ENCODE assay signal across 28 cellular contexts in genomic region chr9:131814714-131815113, GRCh38.
DNase-seq lines count a peak whose midpoint lies in the region; ATAC-seq, FAIRE-seq and TF ChIP-seq lines count a peak whose summit lies in the region.
"Had no signal": no experiment of that assay in that cellular context is flagged by ENCODE, and none has a peak within 500 bp of the region (broad histone marks: within the 10 kb centered on the region; RNA-seq: fewer than 3 reads in every experiment).

No MANE protein-coding gene starts in this region.

- peak overlapping the region; percentile 49 for H3K18ac ChIP-seq in neuronal stem cell (ENCODE audit: low read length)

- no peak overlapping the region for H4K91ac ChIP-seq in neuronal stem cell (ENCODE audit: low read depth, low read length, poor library complexity)

- H3K79me2 ChIP-seq in K562 (ENCODE audit: control insufficient read depth, insufficient read depth, low read length) = no peaks in the 10 kb centered on the region

- H3K9me3 ChIP-seq in A549 = no peaks in the 10 kb centered on the region
- no peaks in the 10 kb centered on the region for H3K9me3 ChIP-seq in K562 (replicated peaks; ENCODE audit: control insufficient read depth, insufficient read depth, low read depth, low read length)
- no peaks in the 10 kb centered on the region for H3K9me3 ChIP-seq in neuronal stem cell (replicated peaks in 1 of 2; ENCODE audit: control insufficient read depth in 2 of 2, insufficient read depth in 1 of 2, low read depth in 1 of 2, low read length in 2 of 2)
- H3K9me3 ChIP-seq: BE2C, BLaER1 had no signal

- no peaks in the 10 kb centered on the region for H3K9me3 Mint-ChIP-seq in activated naive CD4-positive, alpha-beta T cell treated with anti-CD3 and anti-CD28 coated beads, Interleukin-2, amount 50 U/mL, for 72 hours
- H3K9me3 Mint-ChIP-seq in HFFc6 = no peaks in the 10 kb centered on the region
- H3K9me3 Mint-ChIP-seq: CD4-positive, alpha-beta memory T cell; CD4-positive, CD25-positive, alpha-beta regulatory T cell; CD8-positive, alpha-beta memory T cell had no signal

- no peaks in the 10 kb centered on the region for H3K9me1 ChIP-seq in K562 (ENCODE audit: control insufficient read depth, insufficient read depth, low read length)

- no peak overlapping the region for H3K4ac ChIP-seq in neuronal stem cell (ENCODE audit: low read length)

- BruUV-seq in K562 (replicated peaks; lab: Mats Ljungman, UMichigan) = no TSS peak

- no peak overlapping the region for H3K4me2 ChIP-seq in A549
- no peak overlapping the region for H3K4me2 ChIP-seq in K562 (ENCODE audit: insufficient read depth, low read length)
- no peak overlapping the region for H3K4me2 ChIP-seq in neuronal stem cell (ENCODE audit: insufficient read depth, low read length, poor library complexity, severe bottlenecking)
- H3K4me2 ChIP-seq: BLaER1 had no signal

- H3K4me1 ChIP-seq in A549 (0 out of 3 replicates have a peak, but pooled peaks cover 10% of the 10 kb centered on the region), K562 (replicated peaks in 1 of 2; ENCODE audit: control insufficient read depth in 2 of 2, insufficient read depth in 2 of 2, low read length in 2 of 2) (no peaks in the 10 kb centered on the region; a peak in 1 of 5 replicates), neuronal stem cell (ENCODE audit: control insufficient read depth in 2 of 2, insufficient read depth in 1 of 2, low read depth in 1 of 2, low read length in 2 of 2) (peaks cover 0 to 3% of the 10 kb centered on the region in 2 donors)
- H3K4me1 ChIP-seq: BLaER1 had no signal

- CTCF ChIA-PET in A549 (lab: Yijun Ruan, JAX) (no interaction called here), K562 (lab: Yijun Ruan, JAX; ENCODE audit: low intra/inter-chr PET ratio) (no interaction called here)

- no peak overlapping the region for H2AK5ac ChIP-seq in neuronal stem cell (ENCODE audit: low read depth, low read length)

- ATAC-seq in A549 = no peak
- ATAC-seq in K562 = no peak
- ATAC-seq in activated naive CD4-positive, alpha-beta T cell treated with anti-CD3 and anti-CD28 coated beads, Interleukin-2, amount 50 U/mL, for 72 hours = no peak
- ATAC-seq in GM18505 (IDR thresholded peaks at IDR 0.05; ENCODE audit: unreplicated experiment) = no peak
- ATAC-seq: GM12878 had no signal

- TF ChIP-seq RAD21 in A549 (conservative IDR thresholded peaks at IDR 0.05 in 1 of 2, IDR thresholded peaks at IDR 0.05 in 1 of 2) (no peak), K562 (CRISPR knock-in tag; conservative IDR thresholded peaks at IDR 0.05 in 1 of 2, IDR thresholded peaks at IDR 0.05 in 1 of 2) (no peak)

- peaks cover 40 to 82% of the 10 kb centered on the region in 2 experiments for H3K27me3 ChIP-seq in K562 (ENCODE audit: control insufficient read depth in 2 of 2, insufficient read depth in 2 of 2, low read length in 2 of 2)
- peaks cover 0 to 39% (median 0%) of the 10 kb centered on the region in 3 experiments for H3K27me3 ChIP-seq in neuronal stem cell (ENCODE audit: control insufficient read depth in 3 of 3, insufficient read depth in 3 of 3, low read depth in 1 of 3, low read length in 3 of 3)
- H3K27me3 ChIP-seq: BE2C, BLaER1 had no signal

- no peaks in the 10 kb centered on the region for H3K36me3 Mint-ChIP-seq in activated naive CD4-positive, alpha-beta T cell treated with anti-CD3 and anti-CD28 coated beads, Interleukin-2, amount 50 U/mL, for 72 hours
- no peaks in the 10 kb centered on the region for H3K36me3 Mint-ChIP-seq in HFFc6 (ENCODE audit: low read depth)
- H3K36me3 Mint-ChIP-seq: CD14-positive monocyte; CD4-positive, alpha-beta memory T cell; CD4-positive, CD25-positive, alpha-beta regulatory T cell; CD8-positive, alpha-beta memory T cell had no signal

- DNase-seq in A549 (ENCODE audit: low read depth in 1 of 2, low spot score in 1 of 2) (no peak), K562 (ENCODE audit: extremely low read depth in 1 of 4, low spot score in 3 of 4) (no peak), neuronal stem cell (ENCODE audit: low spot score) (no peak), posterior vena cava (ENCODE audit: low spot score) (peak; percentile 7), HFFc6 (no peak)
- DNase-seq in activated naive CD4-positive, alpha-beta T cell treated with anti-CD3 and anti-CD28 coated beads, Interleukin-2, amount 50 U/mL, for 72 hours (ENCODE audit: low spot score in 2 of 2) = no peak
- DNase-seq in stimulated activated CD4-positive, alpha-beta T cell treated with anti-CD3 and anti-CD28 coated beads, Interleukin-2, amount 100 ng/mL, for 48 hours = no peak
- DNase-seq: ACHN; BE2C; C1 segment of cervical spinal cord; CD4-positive, alpha-beta memory T cell; CD4-positive, CD25-positive, alpha-beta regulatory T cell; CD8-positive, alpha-beta memory T cell; COR-L47; DMS 273 treated with DMSO at 0.1 percent for 48 hours; DMS153; DMS53; DMS79; DND-41; EL; GDM1 had no signal

- H3K4me3 Mint-ChIP-seq in HFFc6 = no peak overlapping the region
- H3K4me3 Mint-ChIP-seq: CD14-positive monocyte; CD4-positive, alpha-beta memory T cell; CD8-positive, alpha-beta memory T cell had no signal

- H3K36me3 ChIP-seq in K562 (ENCODE audit: control insufficient read depth, insufficient read depth, low read length) = no peaks in the 10 kb centered on the region
- no peaks in the 10 kb centered on the region for H3K36me3 ChIP-seq in neuronal stem cell (replicated peaks in 1 of 2; ENCODE audit: control insufficient read depth in 2 of 2, insufficient read depth in 2 of 2, low read length in 2 of 2)
- H3K36me3 ChIP-seq: BE2C, BLaER1 had no signal

- H2AFZ ChIP-seq in K562 (ENCODE audit: low read depth, low read length) = no peak overlapping the region
- H2AFZ ChIP-seq in neuronal stem cell (ENCODE audit: low read length) = no peak overlapping the region

- 83% methylated on average over 5 of the region's 6 CpGs for WGBS in A549 (ENCODE audit: missing lambda C conversion rate)
- 6% methylated on average over 6 of the region's 6 CpGs for WGBS in K562 (ENCODE audit: insufficient coverage, low coverage, missing lambda C conversion rate)
- no CpG with 5 or more reads among the region's 6 CpGs for WGBS in neuronal stem cell (ENCODE audit: extremely low coverage in 2 of 2, insufficient read length in 2 of 2, insufficient replicate concordance in 1 of 2), 2 donors

- H2BK5ac ChIP-seq in neuronal stem cell (ENCODE audit: low read length) = no peak overlapping the region

- H3K27ac ChIP-seq in A549 (no peak overlapping the region), K562 (ENCODE audit: extremely low read depth, low read depth, low read length) (no peak overlapping the region), neuronal stem cell (replicated peaks; ENCODE audit: low read length) (no peak overlapping the region)
- H3K27ac ChIP-seq: 22Rv1, BLaER1 had no signal

- no peak for FAIRE-seq in A549 (lab: Jason Lieb, UNC)
- no peak for FAIRE-seq in K562 (lab: Jason Lieb, UNC)
- FAIRE-seq: GM12878, GM12892, GM19239 had no signal

- H3K27ac Mint-ChIP-seq in activated naive CD4-positive, alpha-beta T cell treated with anti-CD3 and anti-CD28 coated beads, Interleukin-2, amount 50 U/mL, for 72 hours = no peak overlapping the region
- H3K27ac Mint-ChIP-seq in HFFc6 = no peak overlapping the region
- H3K27ac Mint-ChIP-seq: CD14-positive monocyte; CD4-positive, alpha-beta memory T cell; CD4-positive, CD25-positive, alpha-beta regulatory T cell; CD8-positive, alpha-beta memory T cell had no signal

- H2BK120ac ChIP-seq in neuronal stem cell (ENCODE audit: low read depth, low read length) = no peak overlapping the region

- H3K4me1 Mint-ChIP-seq in HFFc6 (ENCODE audit: low read depth) = peaks cover 6% of the 10 kb centered on the region
- H3K4me1 Mint-ChIP-seq: CD14-positive monocyte; CD4-positive, alpha-beta memory T cell; CD8-positive, alpha-beta memory T cell had no signal

- no peaks in the 10 kb centered on the region for H3K79me1 ChIP-seq in neuronal stem cell (ENCODE audit: low read depth, low read length)

- H2BK12ac ChIP-seq in neuronal stem cell (ENCODE audit: low read length) = peak overlapping the region; percentile 76

- TF ChIP-seq EP300 in A549 (IDR thresholded peaks at IDR 0.05) = no peak
- TF ChIP-seq EP300 in K562 (IDR thresholded peaks at IDR 0.05; ENCODE audit: low read length) = no peak

- POLR2A ChIA-PET in A549 (lab: Yijun Ruan, JAX) (no interaction called here), K562 (lab: Yijun Ruan, JAX) (no interaction called here)

- H4K20me1 ChIP-seq in K562 (replicated peaks; ENCODE audit: control insufficient read depth, insufficient read depth, low read length) = peaks cover 12% of the 10 kb centered on the region
- H4K20me1 ChIP-seq: BLaER1 had no signal

- TF ChIP-seq CTCF in A549 (IDR thresholded peaks at IDR 0.05) (no peak), K562 (IDR thresholded peaks at IDR 0.05 in 2 of 3, conservative IDR thresholded peaks at IDR 0.05 in 1 of 3; ENCODE audit: insufficient read depth in 2 of 3, low read depth in 1 of 3, low read length in 3 of 3) (no peak), HFFc6 (IDR thresholded peaks at IDR 0.05) (no peak)

- H4K8ac ChIP-seq in neuronal stem cell (ENCODE audit: low read depth, low read length) = no peak overlapping the region

- no peak overlapping the region for H3K23ac ChIP-seq in neuronal stem cell (ENCODE audit: low read depth, low read length, poor library complexity)

- intact Hi-C loops in K562 (cut with micrococcal nuclease) (no loop called here), posterior vena cava (cut with DNase I) (no loop called here)

- TF ChIP-seq POLR2A in A549 (IDR thresholded peaks at IDR 0.05; ENCODE audit: low read length) = no peak
- TF ChIP-seq POLR2A in K562 (conservative IDR thresholded peaks at IDR 0.05) = no peak
- TF ChIP-seq POLR2A in GM18505 (IDR thresholded peaks at IDR 0.05; ENCODE audit: borderline replicate concordance, extremely low read depth, insufficient read depth, insufficient read length) = no peak

- H3K14ac ChIP-seq in neuronal stem cell (ENCODE audit: low read length) = no peak overlapping the region

- H3K4me3 ChIP-seq in A549 = no peak overlapping the region
- no peak overlapping the region for H3K4me3 ChIP-seq in K562
- H3K4me3 ChIP-seq in neuronal stem cell (ENCODE audit: low read length in 2 of 2) = no peak overlapping the region
- H3K4me3 ChIP-seq: BLaER1, GM12878 had no signal

- in situ Hi-C loops in K562 (cut with MboI) = no loop called here

- H3K27me3 Mint-ChIP-seq in HFFc6 (ENCODE audit: insufficient read depth) = peaks cover 46% of the 10 kb centered on the region

- H2BK15ac ChIP-seq in neuronal stem cell (ENCODE audit: low read length) = no peak overlapping the region

- H3K9ac ChIP-seq in K562 (ENCODE audit: insufficient read depth in 1 of 2, low read depth in 2 of 2, low read length in 2 of 2) (no peak overlapping the region), neuronal stem cell (ENCODE audit: low read depth, low read length, poor library complexity) (no peak overlapping the region)
- H3K9ac ChIP-seq: BLaER1 had no signal

TF ChIP-seq in A549, 52 proteins besides CTCF, POLR2A, EP300 and RAD21:
- TF ChIP-seq CEBPB (IDR thresholded peaks at IDR 0.05) (no peak), ZFP36 (IDR thresholded peaks at IDR 0.05; ENCODE audit: borderline replicate concordance, partially characterized antibody) (peak; percentile 71)
TF ChIP-seq in A549: peak in this region for 1.

TF ChIP-seq in K562, 482 proteins besides CTCF, POLR2A, EP300 and RAD21 (continues in another document):
- TF ChIP-seq ETV6 (IDR thresholded peaks at IDR 0.05; ENCODE audit: borderline replicate concordance in 1 of 2, low read depth in 2 of 2, low read length in 1 of 2) (no peak), ETV6 (CRISPR knock-in tag; IDR thresholded peaks at IDR 0.05; ENCODE audit: borderline replicate concordance) (no peak), ZNF316 (IDR thresholded peaks at IDR 0.05) (no peak)

Comparison
In these comparisons a context has a peak if more than half of its experiments do, and no peak if none do; other contexts are left out.
1. Of the 35 proteins assayed by ChIP-seq in both K562 and A549: peak only in K562: none; only in A549: none; in both: ZFP36; in neither: 34.